In genomic region chr1:26993237-26994019, GRCh38 we compare ENCODE assay signal across 1 cellular context.
TF ChIP-seq lines count a peak whose summit lies in the region.

Gene TRNP1 (plus strand): TSS chr1:26993692. CDS start chr1:26993787, 95 bp downstream.

TF ChIP-seq in HepG2, 621 proteins besides CTCF, POLR2A, EP300 and RAD21 (continued from another document and continues in another):
- TF ChIP-seq UBTF (CRISPR knock-in tag; IDR thresholded peaks at IDR 0.05) (peak; percentile 80), KDM6A (CRISPR knock-in tag; IDR thresholded peaks at IDR 0.05; ENCODE audit: low read depth) (peak; percentile 78), PHF5A (CRISPR knock-in tag; IDR thresholded peaks at IDR 0.05; ENCODE audit: low read depth, unreplicated experiment) (peak; percentile 90), KMT2A (CRISPR knock-in tag; IDR thresholded peaks at IDR 0.05) (no peak; the same call in 1 of the 2 replicates), ZNF276 (CRISPR knock-in tag; IDR thresholded peaks at IDR 0.05; ENCODE audit: low read depth) (peak; percentile 67; the same call in 1 of the 2 replicates), PBX2 (CRISPR knock-in tag; IDR thresholded peaks at IDR 0.05) (peak; percentile 85), ETV5 (CRISPR knock-in tag; IDR thresholded peaks at IDR 0.05; ENCODE audit: borderline replicate concordance) (peak; percentile 73), JUN (CRISPR knock-in tag; IDR thresholded peaks at IDR 0.05) (no peak), ZMYM4 (CRISPR knock-in tag; IDR thresholded peaks at IDR 0.05) (peak; percentile 37; the same call in 1 of the 2 replicates), ZNF670 (CRISPR knock-in tag; IDR thresholded peaks at IDR 0.05; ENCODE audit: borderline replicate concordance) (peak; percentile 97), NONO (IDR thresholded peaks at IDR 0.05) (no peak), NONO (CRISPR knock-in tag; conservative IDR thresholded peaks at IDR 0.05) (peak; percentile 90), MYPOP (CRISPR knock-in tag; IDR thresholded peaks at IDR 0.05) (peak; percentile 77), ZSCAN9 (CRISPR knock-in tag; IDR thresholded peaks at IDR 0.05; ENCODE audit: borderline replicate concordance) (peak; percentile 61; the same call in 1 of the 2 replicates), THAP11 (CRISPR knock-in tag; IDR thresholded peaks at IDR 0.05) (peak; percentile 78; the same call in 1 of the 2 replicates), SIN3A (IDR thresholded peaks at IDR 0.05; ENCODE audit: borderline replicate concordance, low read depth, low read length) (peak; percentile 83; the same call in 1 of the 2 replicates), ZBTB43 (CRISPR knock-in tag; conservative IDR thresholded peaks at IDR 0.05) (peak; percentile 85), TRAFD1 (CRISPR knock-in tag; IDR thresholded peaks at IDR 0.05; ENCODE audit: borderline replicate concordance) (0 out of 2 replicates have a peak, but pooled peaks have one; percentile 7), HES4 (CRISPR knock-in tag; IDR thresholded peaks at IDR 0.05; ENCODE audit: borderline replicate concordance) (peak; percentile 18; the same call in 1 of the 2 replicates), ZEB1 (IDR thresholded peaks at IDR 0.05; ENCODE audit: insufficient replicate concordance, low read depth) (peak; percentile 44), PPARG (CRISPR knock-in tag; conservative IDR thresholded peaks at IDR 0.05) (peak; percentile 72), TMF1 (CRISPR knock-in tag; IDR thresholded peaks at IDR 0.05; ENCODE audit: low read depth) (peak; percentile 76; the same call in 1 of the 2 replicates), ZBTB8A (CRISPR knock-in tag; IDR thresholded peaks at IDR 0.05; ENCODE audit: borderline replicate concordance, low read depth) (no peak), ZNF75D (CRISPR knock-in tag; IDR thresholded peaks at IDR 0.05; ENCODE audit: borderline replicate concordance) (no peak), ZBTB14 (CRISPR knock-in tag; IDR thresholded peaks at IDR 0.05) (peak; percentile 62), RARA (CRISPR knock-in tag; IDR thresholded peaks at IDR 0.05) (peak; percentile 98), USF2 (IDR thresholded peaks at IDR 0.05; ENCODE audit: low read depth, low read length) (no peak), USF2 (CRISPR knock-in tag; IDR thresholded peaks at IDR 0.05; ENCODE audit: borderline replicate concordance) (no peak; the same call in 1 of the 2 replicates), ZNF878 (CRISPR knock-in tag; IDR thresholded peaks at IDR 0.05) (peak; percentile 87), ZBTB7A (CRISPR knock-in tag; IDR thresholded peaks at IDR 0.05) (peak; percentile 85), FOSL2 (CRISPR knock-in tag; IDR thresholded peaks at IDR 0.05) (peak; percentile 85), CHD4 (IDR thresholded peaks at IDR 0.05; ENCODE audit: borderline replicate concordance, low read length) (peak; percentile 80; the same call in 1 of the 2 replicates), NR2F6 (IDR thresholded peaks at IDR 0.05) (peak; percentile 63), NR2F6 (CRISPR knock-in tag; IDR thresholded peaks at IDR 0.05) (peak; percentile 89), GMEB2 (CRISPR knock-in tag; IDR thresholded peaks at IDR 0.05; ENCODE audit: low read depth) (no peak), ZSCAN12 (CRISPR knock-in tag; IDR thresholded peaks at IDR 0.05) (0 out of 2 replicates have a peak, but pooled peaks have one; percentile 69), ZSCAN25 (CRISPR knock-in tag; IDR thresholded peaks at IDR 0.05) (peak; percentile 58; the same call in 1 of the 2 replicates), ETV6 (CRISPR knock-in tag; conservative IDR thresholded peaks at IDR 0.05) (peak; percentile 84), ZNF225 (CRISPR knock-in tag; IDR thresholded peaks at IDR 0.05) (no peak)
